Comparison of ENCODE assay signal across 34 cellular contexts in the genomic region with DNA sequence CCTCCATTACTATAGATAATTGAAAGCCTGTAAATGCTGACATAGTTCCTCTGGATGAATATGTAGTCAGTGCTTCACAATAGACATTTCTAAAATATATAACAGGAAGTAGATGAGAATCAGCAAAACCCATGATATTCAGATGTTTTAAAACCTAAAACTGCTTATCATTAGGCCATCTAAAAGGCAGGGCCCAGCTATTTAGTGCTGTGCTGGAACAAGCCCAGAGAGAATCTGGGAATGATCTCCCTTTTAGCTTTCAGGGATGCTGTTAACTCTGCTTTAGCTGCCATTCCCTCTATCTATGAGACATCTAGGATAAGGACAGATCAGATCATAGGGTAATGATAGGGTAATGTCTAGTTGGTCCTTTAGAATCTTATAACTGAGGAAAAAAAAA.
"Had no signal": no experiment of that assay in that cellular context is flagged by ENCODE, and none has a peak within 500 bp of the region (broad histone marks: within the 10 kb centered on the region; RNA-seq: fewer than 3 reads in every experiment).

No MANE protein-coding gene starts in this region.

- H3K4me1 ChIP-seq: adrenal gland, ascending aorta, body of pancreas, breast epithelium had no signal

- H3K9me3 ChIP-seq: adrenal gland, ascending aorta, body of pancreas, breast epithelium had no signal

- H3K36me3 ChIP-seq: breast epithelium had no signal

- H3K27ac Mint-ChIP-seq: activated naive CD4-positive, alpha-beta T cell treated with anti-CD3 and anti-CD28 coated beads for 36 hours; activated naive CD4-positive, alpha-beta T cell treated with anti-CD3 and anti-CD28 coated beads, Interleukin-2, amount 10 ng/mL, durations not matched to agents 7 days and 5 days; activated naive CD4-positive, alpha-beta T cell treated with anti-CD3 and anti-CD28 coated beads, Interleukin-2, amount 50 U/mL, for 24 hours; activated naive CD4-positive, alpha-beta T cell treated with anti-CD3 and anti-CD28 coated beads, Interleukin-2, amount 50 U/mL, for 72 hours; activated naive CD8-positive, alpha-beta T cell; activated naive CD8-positive, alpha-beta T cell treated with anti-CD3 and anti-CD28 coated beads for 36 hours; activated naive CD8-positive, alpha-beta T cell treated with anti-CD3 and anti-CD28 coated beads, Interleukin-2, amount 10 ng/mL, durations not matched to agents 7 days and 5 days; activated naive CD8-positive, alpha-beta T cell treated with anti-CD3 and anti-CD28 coated beads, Interleukin-2, amount 50 U/mL, for 24 hours; activated T-cell treated with anti-CD3 and anti-CD28 coated beads, Interleukin-2, amount 50 U/mL, for 24 hours; activated T-helper 1 cell treated with anti-CD3 and anti-CD28 coated beads, Interleukin-12 subunit alpha, Interleukin-12 subunit beta, Interleukin-2, Interleukin-4 antibody, amounts not matched to agents 30 ng/mL and 10 ng/mL and 1 ng/mL, durations not matched to agents 14 hours and 24 hours and 36 hours; activated T-helper 17 cell treated with anti-CD3 and anti-CD28 coated beads, Interleukin-2, amount 50 U/mL, for 72 hours; activated T-helper 2 cell treated with anti-CD3 and anti-CD28 coated beads, Interferon-gamma antibody, Interleukin-2, Interleukin-4, amounts not matched to agents 10 μg/mL and 5 μg/mL and 100 μg/mL, durations not matched to agents 14 hours and 24 hours and 36 hours had no signal

- H3K4me3 Mint-ChIP-seq: activated naive CD4-positive, alpha-beta T cell treated with anti-CD3 and anti-CD28 coated beads for 36 hours; activated naive CD4-positive, alpha-beta T cell treated with anti-CD3 and anti-CD28 coated beads, Interleukin-2, amount 10 ng/mL, durations not matched to agents 7 days and 5 days; activated naive CD4-positive, alpha-beta T cell treated with anti-CD3 and anti-CD28 coated beads, Interleukin-2, amount 50 U/mL, for 24 hours; activated naive CD8-positive, alpha-beta T cell; activated naive CD8-positive, alpha-beta T cell treated with anti-CD3 and anti-CD28 coated beads for 36 hours; activated naive CD8-positive, alpha-beta T cell treated with anti-CD3 and anti-CD28 coated beads, Interleukin-2, amount 10 ng/mL, durations not matched to agents 7 days and 5 days; activated naive CD8-positive, alpha-beta T cell treated with anti-CD3 and anti-CD28 coated beads, Interleukin-2, amount 50 U/mL, for 24 hours; activated T-cell treated with anti-CD3 and anti-CD28 coated beads, Interleukin-2, amount 50 U/mL, for 24 hours; activated T-cell treated with anti-CD3 and anti-CD28 coated beads, Interleukin-2, amount 50 U/mL, for 4 hours; activated T-helper 1 cell treated with anti-CD3 and anti-CD28 coated beads, Interleukin-12 subunit alpha, Interleukin-12 subunit beta, Interleukin-2, Interleukin-4 antibody, amounts not matched to agents 30 ng/mL and 10 ng/mL and 1 ng/mL, durations not matched to agents 14 hours and 24 hours and 36 hours; activated T-helper 17 cell treated with anti-CD3 and anti-CD28 coated beads, Interleukin-2, amount 50 U/mL, for 72 hours; brain; central memory CD8-positive, alpha-beta T cell had no signal

- H3K27ac ChIP-seq: adrenal gland, body of pancreas, brain microvascular endothelial cell, breast epithelium, cardiac muscle cell had no signal

- ATAC-seq: activated naive CD4-positive, alpha-beta T cell treated with anti-CD3 and anti-CD28 coated beads, Interleukin-2, amount 50 U/mL, for 72 hours; activated naive CD8-positive, alpha-beta T cell treated with anti-CD3 and anti-CD28 coated beads, Interleukin-2, amount 50 U/mL, for 24 hours; activated T-cell treated with anti-CD3 and anti-CD28 coated beads, Interleukin-2, amount 50 U/mL, for 4 hours; activated T-helper 17 cell treated with anti-CD3 and anti-CD28 coated beads, Interleukin-2, amount 50 U/mL, for 72 hours; body of pancreas had no signal

- H3K4me3 ChIP-seq: adrenal gland, ascending aorta, body of pancreas, breast epithelium, cardiac muscle cell had no signal

- H3K27me3 Mint-ChIP-seq: activated naive CD4-positive, alpha-beta T cell treated with anti-CD3 and anti-CD28 coated beads, Interleukin-2, amount 10 ng/mL, durations not matched to agents 7 days and 5 days; activated naive CD4-positive, alpha-beta T cell treated with anti-CD3 and anti-CD28 coated beads, Interleukin-2, amount 50 U/mL, for 24 hours; activated naive CD8-positive, alpha-beta T cell; activated naive CD8-positive, alpha-beta T cell treated with anti-CD3 and anti-CD28 coated beads for 36 hours; activated naive CD8-positive, alpha-beta T cell treated with anti-CD3 and anti-CD28 coated beads, Interleukin-2, amount 10 ng/mL, durations not matched to agents 7 days and 5 days; activated naive CD8-positive, alpha-beta T cell treated with anti-CD3 and anti-CD28 coated beads, Interleukin-2, amount 50 U/mL, for 24 hours; activated T-cell treated with anti-CD3 and anti-CD28 coated beads, Interleukin-2, amount 50 U/mL, for 24 hours; activated T-helper 17 cell treated with anti-CD3 and anti-CD28 coated beads, Interleukin-2, amount 50 U/mL, for 72 hours; brain; central memory CD8-positive, alpha-beta T cell had no signal

- H3K4me1 Mint-ChIP-seq: activated naive CD4-positive, alpha-beta T cell treated with anti-CD3 and anti-CD28 coated beads, Interleukin-2, amount 10 ng/mL, durations not matched to agents 7 days and 5 days; activated naive CD4-positive, alpha-beta T cell treated with anti-CD3 and anti-CD28 coated beads, Interleukin-2, amount 50 U/mL, for 24 hours; activated naive CD8-positive, alpha-beta T cell treated with anti-CD3 and anti-CD28 coated beads for 36 hours; activated naive CD8-positive, alpha-beta T cell treated with anti-CD3 and anti-CD28 coated beads, Interleukin-2, amount 50 U/mL, for 24 hours; activated T-helper 17 cell treated with anti-CD3 and anti-CD28 coated beads, Interleukin-2, amount 50 U/mL, for 72 hours; brain; central memory CD8-positive, alpha-beta T cell had no signal

- H3K27me3 ChIP-seq: adrenal gland, ascending aorta, body of pancreas, brain microvascular endothelial cell, breast epithelium, cardiac muscle cell had no signal

- DNase-seq: activated effector memory CD4-positive, alpha-beta T cell treated with anti-CD3 and anti-CD28 coated beads, Interleukin-2, amount 50 U/mL, for 16 hours; activated effector memory CD4-positive, alpha-beta T cell treated with Interleukin-2 at 50 U/mL for 16 hours; activated gamma-delta T cell; activated gamma-delta T cell treated with Interleukin-2 at 50 U/mL for 16 hours; activated naive CD4-positive, alpha-beta T cell; activated naive CD4-positive, alpha-beta T cell treated with anti-CD3 and anti-CD28 coated beads for 36 hours; activated naive CD4-positive, alpha-beta T cell treated with anti-CD3 and anti-CD28 coated beads, Interleukin-2, amount 10 ng/mL, durations not matched to agents 7 days and 5 days; activated naive CD4-positive, alpha-beta T cell treated with anti-CD3 and anti-CD28 coated beads, Interleukin-2, amount 50 U/mL, for 16 hours; activated naive CD4-positive, alpha-beta T cell treated with Interleukin-2 at 50 U/mL for 16 hours; activated naive CD8-positive, alpha-beta T cell treated with anti-CD3 and anti-CD28 coated beads for 36 hours; activated naive CD8-positive, alpha-beta T cell treated with anti-CD3 and anti-CD28 coated beads, Interleukin-2, amount 10 ng/mL, durations not matched to agents 7 days and 5 days; activated naive CD8-positive, alpha-beta T cell treated with anti-CD3 and anti-CD28 coated beads, Interleukin-2, amount 50 U/mL, for 24 hours; activated T-cell treated with anti-CD3 and anti-CD28 coated beads, Interleukin-2, amount 50 U/mL, for 1 hour; activated T-cell treated with anti-CD3 and anti-CD28 coated beads, Interleukin-2, amount 50 U/mL, for 24 hours; activated T-cell treated with anti-CD3 and anti-CD28 coated beads, Interleukin-2, amount 50 U/mL, for 4 hours; activated T-cell treated with anti-CD3 and anti-CD28 coated beads, Interleukin-2, amount 50 U/mL, for 48 hours; adrenal gland; amniotic stem cell; aorta; body of pancreas; brain microvascular endothelial cell; central memory CD4-positive, alpha-beta T cell; cerebellar nuclear complex had no signal

- H3K9me3 Mint-ChIP-seq: activated naive CD4-positive, alpha-beta T cell treated with anti-CD3 and anti-CD28 coated beads for 36 hours; activated naive CD4-positive, alpha-beta T cell treated with anti-CD3 and anti-CD28 coated beads, Interleukin-2, amount 10 ng/mL, durations not matched to agents 7 days and 5 days; activated naive CD4-positive, alpha-beta T cell treated with anti-CD3 and anti-CD28 coated beads, Interleukin-2, amount 50 U/mL, for 24 hours; activated naive CD4-positive, alpha-beta T cell treated with anti-CD3 and anti-CD28 coated beads, Interleukin-2, amount 50 U/mL, for 72 hours; activated naive CD8-positive, alpha-beta T cell treated with anti-CD3 and anti-CD28 coated beads for 36 hours; activated naive CD8-positive, alpha-beta T cell treated with anti-CD3 and anti-CD28 coated beads, Interleukin-2, amount 10 ng/mL, durations not matched to agents 7 days and 5 days; activated naive CD8-positive, alpha-beta T cell treated with anti-CD3 and anti-CD28 coated beads, Interleukin-2, amount 50 U/mL, for 24 hours; activated T-cell treated with anti-CD3 and anti-CD28 coated beads, Interleukin-2, amount 50 U/mL, for 24 hours; activated T-cell treated with anti-CD3 and anti-CD28 coated beads, Interleukin-2, amount 50 U/mL, for 4 hours; activated T-helper 1 cell treated with anti-CD3 and anti-CD28 coated beads, Interleukin-12 subunit alpha, Interleukin-12 subunit beta, Interleukin-2, Interleukin-4 antibody, amounts not matched to agents 30 ng/mL and 10 ng/mL and 1 ng/mL, durations not matched to agents 14 hours and 24 hours and 36 hours; activated T-helper 17 cell treated with anti-CD3 and anti-CD28 coated beads, Interleukin-2, amount 50 U/mL, for 72 hours; activated T-helper 2 cell treated with anti-CD3 and anti-CD28 coated beads, Interferon-gamma antibody, Interleukin-2, Interleukin-4, amounts not matched to agents 10 μg/mL and 5 μg/mL and 100 μg/mL, durations not matched to agents 14 hours and 24 hours and 36 hours; brain; central memory CD8-positive, alpha-beta T cell had no signal
